1 cellular context compared by ENCODE assay signal in genomic region chr12:124992874-124993567, GRCh38.
TF ChIP-seq lines count a peak whose summit lies in the region.

No MANE protein-coding gene starts in this region.

TF ChIP-seq in HepG2, 621 proteins besides CTCF, POLR2A, EP300 and RAD21 (continued from another document and continues in another):
- TF ChIP-seq ATF6 (CRISPR knock-in tag; conservative IDR thresholded peaks at IDR 0.05) (no peak), CSRNP1 (CRISPR knock-in tag; IDR thresholded peaks at IDR 0.05) (0 out of 2 replicates have a peak, but pooled peaks have one; percentile 61), SMAD3 (CRISPR knock-in tag; IDR thresholded peaks at IDR 0.05) (no peak), SRSF4 (IDR thresholded peaks at IDR 0.05; ENCODE audit: low read depth, low read length, poor library complexity, severe bottlenecking) (no peak), GMEB1 (CRISPR knock-in tag; IDR thresholded peaks at IDR 0.05; ENCODE audit: borderline replicate concordance) (no peak; the same call in 1 of the 2 replicates), ZNF557 (CRISPR knock-in tag; IDR thresholded peaks at IDR 0.05) (no peak), KAT2B (IDR thresholded peaks at IDR 0.05; ENCODE audit: borderline replicate concordance, low read depth, low read length) (peak; percentile 47; the same call in 1 of the 2 replicates), ZSCAN30 (CRISPR knock-in tag; IDR thresholded peaks at IDR 0.05) (no peak), ONECUT2 (CRISPR knock-in tag; IDR thresholded peaks at IDR 0.05) (peak; percentile 94), ZEB1 (IDR thresholded peaks at IDR 0.05; ENCODE audit: insufficient replicate concordance, low read depth) (no peak), ZNF513 (CRISPR knock-in tag; conservative IDR thresholded peaks at IDR 0.05) (no peak), ZNF234 (CRISPR knock-in tag; conservative IDR thresholded peaks at IDR 0.05) (no peak), ZSCAN22 (CRISPR knock-in tag; IDR thresholded peaks at IDR 0.05) (no peak), ZFP82 (CRISPR knock-in tag; IDR thresholded peaks at IDR 0.05; ENCODE audit: borderline replicate concordance) (no peak), CENPT (CRISPR knock-in tag; IDR thresholded peaks at IDR 0.05; ENCODE audit: low read depth) (no peak), STAG1 (CRISPR knock-in tag; IDR thresholded peaks at IDR 0.05) (no peak), SOX6 (IDR thresholded peaks at IDR 0.05) (no peak), SOX6 (CRISPR knock-in tag; IDR thresholded peaks at IDR 0.05) (peak; percentile 45), HMGXB4 (CRISPR knock-in tag; IDR thresholded peaks at IDR 0.05; ENCODE audit: borderline replicate concordance in 1 of 2, low read depth in 1 of 2) (peak; percentile 70; a peak in 3 of 4 replicates), YEATS4 (CRISPR knock-in tag; IDR thresholded peaks at IDR 0.05; ENCODE audit: borderline replicate concordance) (no peak), REPIN1 (CRISPR knock-in tag; IDR thresholded peaks at IDR 0.05; ENCODE audit: borderline replicate concordance, low read depth) (0 out of 2 replicates have a peak, but pooled peaks have one; percentile 55), ZMYM3 (CRISPR knock-in tag; IDR thresholded peaks at IDR 0.05) (peak; percentile 58; the same call in 1 of the 2 replicates), THRA (CRISPR knock-in tag; IDR thresholded peaks at IDR 0.05; ENCODE audit: borderline replicate concordance) (0 out of 2 replicates have a peak, but pooled peaks have one; percentile 17), HIC2 (CRISPR knock-in tag; IDR thresholded peaks at IDR 0.05; ENCODE audit: low read depth) (peak; percentile 43; the same call in 1 of the 2 replicates), CREM (IDR thresholded peaks at IDR 0.05) (no peak), CREM (CRISPR knock-in tag; IDR thresholded peaks at IDR 0.05) (no peak), PHF21A (CRISPR knock-in tag; IDR thresholded peaks at IDR 0.05) (peak; percentile 54; the same call in 1 of the 2 replicates), NCOR1 (IDR thresholded peaks at IDR 0.05; ENCODE audit: borderline replicate concordance, low read length) (no peak), NFE2L1 (CRISPR knock-in tag; IDR thresholded peaks at IDR 0.05; ENCODE audit: borderline replicate concordance) (no peak), ZNF569 (CRISPR knock-in tag; IDR thresholded peaks at IDR 0.05; ENCODE audit: borderline replicate concordance) (no peak), FOXA1 (IDR thresholded peaks at IDR 0.05) (no peak), FOXA1 (CRISPR knock-in tag; IDR thresholded peaks at IDR 0.05) (no peak), GPBP1L1 (CRISPR knock-in tag; IDR thresholded peaks at IDR 0.05) (no peak), ZNF331 (CRISPR knock-in tag; IDR thresholded peaks at IDR 0.05) (peak; percentile 36), HDAC1 (CRISPR knock-in tag; IDR thresholded peaks at IDR 0.05) (0 out of 2 replicates have a peak, but pooled peaks have one; percentile 18), NR2F2 (IDR thresholded peaks at IDR 0.05; ENCODE audit: borderline replicate concordance, low read depth) (0 out of 2 replicates have a peak, but pooled peaks have one; percentile 12), AGO1 (IDR thresholded peaks at IDR 0.05; ENCODE audit: low read depth, low read length, poor library complexity, severe bottlenecking) (no peak), TFDP1 (CRISPR knock-in tag; IDR thresholded peaks at IDR 0.05; ENCODE audit: borderline replicate concordance) (peak; percentile 94; the same call in 1 of the 2 replicates), ZBTB34 (CRISPR knock-in tag; IDR thresholded peaks at IDR 0.05) (peak; percentile 73), SIN3B (IDR thresholded peaks at IDR 0.05; ENCODE audit: low read length) (peak; percentile 65; the same call in 1 of the 2 replicates), GFI1 (CRISPR knock-in tag; IDR thresholded peaks at IDR 0.05; ENCODE audit: borderline replicate concordance) (peak; percentile 65; the same call in 1 of the 2 replicates), MYNN (CRISPR knock-in tag; IDR thresholded peaks at IDR 0.05; ENCODE audit: low read depth) (no peak), TMF1 (CRISPR knock-in tag; IDR thresholded peaks at IDR 0.05; ENCODE audit: low read depth) (no peak), SUZ12 (IDR thresholded peaks at IDR 0.05; ENCODE audit: low read depth, low read length) (no peak), RCOR2 (CRISPR knock-in tag; IDR thresholded peaks at IDR 0.05) (no peak), FOXC1 (CRISPR knock-in tag; IDR thresholded peaks at IDR 0.05; ENCODE audit: borderline replicate concordance) (no peak), ZGPAT (CRISPR knock-in tag; IDR thresholded peaks at IDR 0.05) (peak; percentile 39; the same call in 1 of the 2 replicates)
